In the genomic region with DNA sequence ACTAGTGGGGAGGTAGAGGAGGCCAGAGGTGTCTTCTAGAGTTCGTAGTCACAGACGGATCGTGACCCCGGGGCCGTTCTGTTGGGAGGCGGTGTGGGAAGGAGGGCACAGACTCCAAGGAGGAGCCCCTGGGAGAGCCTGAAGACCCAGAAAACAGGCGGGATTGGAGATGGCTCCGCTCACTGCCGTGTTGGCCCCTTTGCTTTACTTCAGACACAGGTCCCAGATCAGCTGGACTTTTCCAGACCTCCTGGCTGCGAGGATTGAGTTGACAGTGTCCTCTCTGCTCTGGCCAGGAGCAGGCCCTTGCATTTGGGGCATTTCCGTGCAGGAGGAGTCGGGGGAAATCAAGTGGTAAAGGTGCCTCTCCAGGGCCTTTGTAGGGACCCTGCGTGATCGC, we compare ENCODE assay signal across 25 cellular contexts.
"Had no signal": no experiment of that assay in that cellular context is flagged by ENCODE, and none has a peak within 500 bp of the region (broad histone marks: within the 10 kb centered on the region; RNA-seq: fewer than 3 reads in every experiment).

No MANE protein-coding gene starts in this region.

- H3K4me3 ChIP-seq: adrenal gland, body of pancreas, coronary artery, dorsolateral prefrontal cortex, heart right ventricle, neural progenitor cell, right lobe of liver, skin epidermis, transverse colon had no signal

- H3K9ac ChIP-seq: neural progenitor cell had no signal

- H3K9me3 Mint-ChIP-seq: activated CD4-positive, alpha-beta T cell treated with anti-CD3 and anti-CD28 coated beads, Interleukin-2, amount 10 ng/mL, durations not matched to agents 7 days and 5 days; activated naive CD4-positive, alpha-beta T cell treated with anti-CD3 and anti-CD28 coated beads, Interleukin-2, amount 50 U/mL, for 24 hours; activated T-helper 2 cell treated with anti-CD3 and anti-CD28 coated beads, Interferon-gamma antibody, Interleukin-2, Interleukin-4, amounts not matched to agents 10 μg/mL and 5 μg/mL and 100 μg/mL, durations not matched to agents 14 hours and 24 hours and 36 hours; natural killer cell; neural progenitor cell; stimulated activated effector memory CD8-positive, alpha-beta T cell treated with anti-CD3 and anti-CD28 coated beads, Interleukin-12 subunit alpha, Interleukin-12 subunit beta, amount 100 ng/mL, for 72 hours; stimulated activated naive CD8-positive, alpha-beta T cell treated with anti-CD3 and anti-CD28 coated beads, Interleukin-15, amount 100 ng/mL, for 72 hours; WTC11 had no signal

- H3K27me3 ChIP-seq: adrenal gland, body of pancreas, dorsolateral prefrontal cortex, heart right ventricle, neural progenitor cell, right lobe of liver, transverse colon had no signal

- H3K27me3 Mint-ChIP-seq: activated CD4-positive, alpha-beta T cell treated with anti-CD3 and anti-CD28 coated beads, Interleukin-2, amount 10 ng/mL, durations not matched to agents 7 days and 5 days; activated CD8-positive, alpha-beta memory T cell treated with anti-CD3 and anti-CD28 coated beads, Interleukin-2, amount 10 ng/mL, durations not matched to agents 7 days and 5 days; activated naive CD4-positive, alpha-beta T cell treated with anti-CD3 and anti-CD28 coated beads, Interleukin-2, amount 50 U/mL, for 24 hours; stimulated activated naive CD8-positive, alpha-beta T cell treated with anti-CD3 and anti-CD28 coated beads, Interleukin-15, amount 100 ng/mL, for 72 hours had no signal

- H3K36me3 ChIP-seq: adrenal gland, heart right ventricle, neural progenitor cell, right lobe of liver, transverse colon had no signal

- H2AFZ ChIP-seq: neural progenitor cell had no signal

- DNase-seq: activated CD4-positive, alpha-beta T cell treated with anti-CD3 and anti-CD28 coated beads for 1 hour; activated CD4-positive, alpha-beta T cell treated with anti-CD3 and anti-CD28 coated beads, Interleukin-2, amount 10 ng/mL, durations not matched to agents 7 days and 5 days; activated CD8-positive, alpha-beta memory T cell treated with anti-CD3 and anti-CD28 coated beads, Interleukin-2, amount 10 ng/mL, durations not matched to agents 7 days and 5 days; activated CD8-positive, alpha-beta T cell treated with anti-CD3 and anti-CD28 coated beads, Interleukin-2, amount 10 ng/mL, durations not matched to agents 7 days and 5 days; activated T-cell treated with anti-CD3 and anti-CD28 coated beads, Interleukin-2, amount 50 U/mL, for 48 hours; adrenal gland; aorta; body of pancreas; dorsolateral prefrontal cortex; effector memory CD4-positive, alpha-beta T cell; heart right ventricle; natural killer cell; right lobe of liver; stimulated activated CD4-positive, alpha-beta T cell treated with anti-CD3 and anti-CD28 coated beads, Interleukin-12 subunit alpha, Interleukin-12 subunit beta, amount 100 ng/mL, for 4 hours; stimulated activated CD4-positive, alpha-beta T cell treated with anti-CD3 and anti-CD28 coated beads, Interleukin-4, amount 100 ng/mL, for 24 hours; stimulated activated naive CD8-positive, alpha-beta T cell treated with anti-CD3 and anti-CD28 coated beads, Interleukin-15, amount 100 ng/mL, for 72 hours; T-helper 2 cell; transverse colon had no signal

- H3K4me3 Mint-ChIP-seq: activated CD4-positive, alpha-beta T cell treated with anti-CD3 and anti-CD28 coated beads, Interleukin-2, amount 10 ng/mL, durations not matched to agents 7 days and 5 days; activated CD8-positive, alpha-beta memory T cell treated with anti-CD3 and anti-CD28 coated beads, Interleukin-2, amount 10 ng/mL, durations not matched to agents 7 days and 5 days; activated CD8-positive, alpha-beta T cell treated with anti-CD3 and anti-CD28 coated beads, Interleukin-2, amount 10 ng/mL, durations not matched to agents 7 days and 5 days; activated naive CD4-positive, alpha-beta T cell treated with anti-CD3 and anti-CD28 coated beads, Interleukin-2, amount 50 U/mL, for 24 hours; natural killer cell; neural progenitor cell; stimulated activated effector memory CD8-positive, alpha-beta T cell treated with anti-CD3 and anti-CD28 coated beads, Interleukin-12 subunit alpha, Interleukin-12 subunit beta, amount 100 ng/mL, for 72 hours; stimulated activated naive CD8-positive, alpha-beta T cell treated with anti-CD3 and anti-CD28 coated beads, Interleukin-15, amount 100 ng/mL, for 72 hours; WTC11 had no signal

- H3K36me3 Mint-ChIP-seq: activated CD8-positive, alpha-beta memory T cell treated with anti-CD3 and anti-CD28 coated beads, Interleukin-2, amount 10 ng/mL, durations not matched to agents 7 days and 5 days; natural killer cell; stimulated activated effector memory CD8-positive, alpha-beta T cell treated with anti-CD3 and anti-CD28 coated beads, Interleukin-12 subunit alpha, Interleukin-12 subunit beta, amount 100 ng/mL, for 72 hours; WTC11 had no signal

- H3K4me2 ChIP-seq: neural progenitor cell had no signal

- H3K4me1 Mint-ChIP-seq: neural progenitor cell had no signal

- H3K27ac Mint-ChIP-seq: activated CD4-positive, alpha-beta T cell treated with anti-CD3 and anti-CD28 coated beads, Interleukin-2, amount 10 ng/mL, durations not matched to agents 7 days and 5 days; activated CD8-positive, alpha-beta memory T cell treated with anti-CD3 and anti-CD28 coated beads, Interleukin-2, amount 10 ng/mL, durations not matched to agents 7 days and 5 days; activated CD8-positive, alpha-beta T cell treated with anti-CD3 and anti-CD28 coated beads, Interleukin-2, amount 10 ng/mL, durations not matched to agents 7 days and 5 days; activated naive CD4-positive, alpha-beta T cell treated with anti-CD3 and anti-CD28 coated beads, Interleukin-2, amount 50 U/mL, for 24 hours; activated T-helper 2 cell treated with anti-CD3 and anti-CD28 coated beads, Interferon-gamma antibody, Interleukin-2, Interleukin-4, amounts not matched to agents 10 μg/mL and 5 μg/mL and 100 μg/mL, durations not matched to agents 14 hours and 24 hours and 36 hours; neural progenitor cell; stimulated activated effector memory CD8-positive, alpha-beta T cell treated with anti-CD3 and anti-CD28 coated beads, Interleukin-12 subunit alpha, Interleukin-12 subunit beta, amount 100 ng/mL, for 72 hours; stimulated activated naive CD8-positive, alpha-beta T cell treated with anti-CD3 and anti-CD28 coated beads, Interleukin-15, amount 100 ng/mL, for 72 hours; WTC11 had no signal

- H3K4me1 ChIP-seq: adrenal gland, body of pancreas, right lobe of liver, transverse colon had no signal

- H3K9me3 ChIP-seq: adrenal gland, body of pancreas, heart right ventricle, right lobe of liver, transverse colon had no signal

- H3K27ac ChIP-seq: adrenal gland, body of pancreas, dorsolateral prefrontal cortex, heart right ventricle, neural progenitor cell, right lobe of liver had no signal
